Comparison of ENCODE assay signal across 1 cellular context in the genomic region with DNA sequence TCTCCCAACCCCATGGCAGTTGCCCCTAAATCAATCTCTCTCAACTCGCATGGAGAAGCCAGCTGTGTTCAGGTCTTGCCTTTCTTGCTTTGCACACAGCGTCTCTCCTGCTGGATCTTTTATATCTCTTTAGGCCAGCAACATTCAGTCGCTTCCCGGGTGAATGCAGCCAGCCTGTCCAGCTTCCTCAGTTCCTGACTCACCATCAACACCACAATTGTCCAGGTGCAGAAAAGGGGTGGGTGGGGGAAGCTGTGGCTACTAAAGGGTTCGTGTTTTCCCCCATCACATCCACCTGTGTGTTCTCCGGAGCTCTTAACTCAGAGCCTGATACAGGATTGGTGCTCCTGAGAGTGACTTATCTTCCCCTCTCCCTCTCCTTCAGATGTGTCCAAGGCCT.
TF ChIP-seq lines count a peak whose summit lies in the region.

No MANE protein-coding gene starts in this region.

TF ChIP-seq in SK-N-SH treated with all-trans-retinoic acid at 6 μM for 48 hours, 23 proteins besides CTCF, POLR2A, EP300 and RAD21 (continued from another document):
- TF ChIP-seq, protein P1, sequence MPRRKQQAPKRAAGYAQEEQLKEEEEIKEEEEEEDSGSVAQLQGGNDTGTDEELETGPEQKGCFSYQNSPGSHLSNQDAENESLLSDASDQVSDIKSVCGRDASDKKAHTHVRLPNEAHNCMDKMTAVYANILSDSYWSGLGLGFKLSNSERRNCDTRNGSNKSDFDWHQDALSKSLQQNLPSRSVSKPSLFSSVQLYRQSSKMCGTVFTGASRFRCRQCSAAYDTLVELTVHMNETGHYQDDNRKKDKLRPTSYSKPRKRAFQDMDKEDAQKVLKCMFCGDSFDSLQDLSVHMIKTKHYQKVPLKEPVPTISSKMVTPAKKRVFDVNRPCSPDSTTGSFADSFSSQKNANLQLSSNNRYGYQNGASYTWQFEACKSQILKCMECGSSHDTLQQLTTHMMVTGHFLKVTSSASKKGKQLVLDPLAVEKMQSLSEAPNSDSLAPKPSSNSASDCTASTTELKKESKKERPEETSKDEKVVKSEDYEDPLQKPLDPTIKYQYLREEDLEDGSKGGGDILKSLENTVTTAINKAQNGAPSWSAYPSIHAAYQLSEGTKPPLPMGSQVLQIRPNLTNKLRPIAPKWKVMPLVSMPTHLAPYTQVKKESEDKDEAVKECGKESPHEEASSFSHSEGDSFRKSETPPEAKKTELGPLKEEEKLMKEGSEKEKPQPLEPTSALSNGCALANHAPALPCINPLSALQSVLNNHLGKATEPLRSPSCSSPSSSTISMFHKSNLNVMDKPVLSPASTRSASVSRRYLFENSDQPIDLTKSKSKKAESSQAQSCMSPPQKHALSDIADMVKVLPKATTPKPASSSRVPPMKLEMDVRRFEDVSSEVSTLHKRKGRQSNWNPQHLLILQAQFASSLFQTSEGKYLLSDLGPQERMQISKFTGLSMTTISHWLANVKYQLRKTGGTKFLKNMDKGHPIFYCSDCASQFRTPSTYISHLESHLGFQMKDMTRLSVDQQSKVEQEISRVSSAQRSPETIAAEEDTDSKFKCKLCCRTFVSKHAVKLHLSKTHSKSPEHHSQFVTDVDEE (CRISPR knock-in tag; IDR thresholded peaks at IDR 0.05): no peak
- no peak for TF ChIP-seq ISL1 (CRISPR knock-in tag; IDR thresholded peaks at IDR 0.05)
- no peak for TF ChIP-seq ARNTL (CRISPR knock-in tag; IDR thresholded peaks at IDR 0.05; ENCODE audit: borderline replicate concordance, low read depth)
- TF ChIP-seq GLIS3 (CRISPR knock-in tag; IDR thresholded peaks at IDR 0.05): no peak
- TF ChIP-seq ZNF565 (CRISPR knock-in tag; conservative IDR thresholded peaks at IDR 0.05; ENCODE audit: low read depth): no peak
- TF ChIP-seq ZFP3 (CRISPR knock-in tag; IDR thresholded peaks at IDR 0.05): no peak
- TF ChIP-seq ZNF70 (CRISPR knock-in tag; IDR thresholded peaks at IDR 0.05): no peak
- TF ChIP-seq PATZ1 (CRISPR knock-in tag; IDR thresholded peaks at IDR 0.05; ENCODE audit: borderline replicate concordance): no peak
